8 cellular contexts compared by ENCODE assay signal in the genomic region with DNA sequence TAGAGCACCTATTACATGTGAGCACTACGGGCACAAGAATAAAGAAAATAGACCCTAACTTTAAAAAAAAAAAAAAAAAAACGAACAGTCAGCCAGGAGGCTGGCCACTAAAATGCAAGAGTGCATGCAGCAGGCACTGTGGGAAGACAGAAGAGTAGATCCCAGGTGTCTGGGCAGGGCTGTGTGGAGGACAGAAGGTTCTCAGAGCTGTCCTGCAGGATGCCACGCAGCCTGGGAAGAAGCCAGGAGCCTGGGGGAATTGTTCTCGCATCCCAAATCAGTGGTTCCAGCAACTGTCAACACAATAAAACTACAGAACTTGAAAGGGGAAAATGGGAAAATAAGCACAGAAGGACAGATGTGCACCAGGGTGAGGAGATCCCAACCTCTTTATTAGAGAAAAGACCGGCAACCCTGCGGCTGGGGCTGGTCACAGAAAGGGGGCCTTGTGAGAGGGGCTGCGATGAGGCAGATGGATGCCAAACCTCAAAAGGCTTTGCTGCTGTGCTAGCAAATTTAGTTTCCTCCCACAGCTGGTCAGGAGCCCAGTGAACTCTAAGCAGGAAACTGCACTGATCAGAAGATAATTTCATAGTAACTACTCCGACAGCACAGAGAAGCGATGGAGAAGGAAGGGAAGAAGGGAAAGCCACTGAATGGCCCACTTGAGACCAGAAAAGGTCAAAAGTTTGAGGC. TPM values are rescaled to one million over a fixed set of nuclear protein-coding genes. Genes with fewer than 3 reads are reported as not detected.
DNase-seq lines count a peak whose midpoint lies in the region; ATAC-seq, FAIRE-seq and TF ChIP-seq lines count a peak whose summit lies in the region.

No MANE protein-coding gene starts in this region.

- BruUV-seq in endothelial cell of umbilical vein (replicated peaks; lab: Mats Ljungman, UMichigan) (no TSS peak), PC-3 (replicated peaks; lab: Mats Ljungman, UMichigan) (no TSS peak)

- peak; percentile 19 for ATAC-seq in GM18502 (IDR thresholded peaks at IDR 0.05; ENCODE audit: poor library complexity, unreplicated experiment)
- ATAC-seq in gastrocnemius medialis, result peak; percentile 48 to 55
- no peak for ATAC-seq in PC-3
- no peak for ATAC-seq in GM18517 (IDR thresholded peaks at IDR 0.05; ENCODE audit: unreplicated experiment)

- no peaks in the 10 kb centered on the region for H3K36me3 ChIP-seq in endothelial cell of umbilical vein (ENCODE audit: control insufficient read depth in 2 of 2, extremely low read depth in 1 of 2, insufficient read depth in 2 of 2, low read length in 2 of 2)
- no peaks in the 10 kb centered on the region for H3K36me3 ChIP-seq in gastrocnemius medialis
- H3K36me3 ChIP-seq in PC-3 (ENCODE audit: low read depth, low read length), result no peaks in the 10 kb centered on the region

- H3K4me2 ChIP-seq in endothelial cell of umbilical vein (ENCODE audit: insufficient read depth, low read length) (peak overlapping the region; percentile 57), PC-3 (ENCODE audit: low read length) (no peak overlapping the region)

- H4K20me1 ChIP-seq in endothelial cell of umbilical vein (replicated peaks; ENCODE audit: control insufficient read depth, extremely low read depth, insufficient read depth, low read length) (no peaks in the 10 kb centered on the region), PC-3 (ENCODE audit: low read length) (no peaks in the 10 kb centered on the region)

- peak; percentile 92 for FAIRE-seq in endothelial cell of umbilical vein (lab: Jason Lieb, UNC)

- peak; percentile 74 for DNase-seq in RPMI8226
- DNase-seq in endothelial cell of umbilical vein (ENCODE audit: low read depth, low spot score), result peak; percentile 55
- no peak for DNase-seq in gastrocnemius medialis
- no peak for DNase-seq in PC-3
- DNase-seq in GM19238 (ENCODE audit: insufficient read length, low spot score), result no peak
- no peak for DNase-seq in NCI-H524 (lab: John Stamatoyannopoulos, UW)

- H2AFZ ChIP-seq in endothelial cell of umbilical vein (ENCODE audit: low read depth, low read length), result peak overlapping the region; percentile 35
- no peak overlapping the region for H2AFZ ChIP-seq in PC-3 (ENCODE audit: low read length)

- H3K9ac ChIP-seq in endothelial cell of umbilical vein (replicated peaks; ENCODE audit: extremely low read depth, insufficient read depth, low read length) (no peak overlapping the region), PC-3 (ENCODE audit: low read length) (no peak overlapping the region)

- no peaks in the 10 kb centered on the region for H3F3A ChIP-seq in PC-3 (ENCODE audit: low read length, unreplicated experiment)

- H3K9me1 ChIP-seq in endothelial cell of umbilical vein (replicated peaks; ENCODE audit: control insufficient read depth, extremely low read depth, insufficient read depth, low read length), result no peaks in the 10 kb centered on the region

- CTCF ChIA-PET in endothelial cell of umbilical vein (lab: Charles Lee), result interaction anchor here (0.9 to 1.8 kb wide), 3 partner anchors 31 to 117 kb away, joined by 3 to 9 read pairs (median 3); a partner anchor contains a TSS
- CTCF ChIA-PET in PC-3 (lab: Charles Lee), result no interaction called here

- dilution Hi-C loops in endothelial cell of umbilical vein (cut with MboI; ENCODE audit: extremely low pct_ligation_motif_present, low sequenced_read_pairs), result no loop called here

- in situ Hi-C loops in gastrocnemius medialis (cut with MboI; ENCODE audit: low sequenced_read_pairs in 4 of 4), result no loop called here

- no peak for TF ChIP-seq CTCF in endothelial cell of umbilical vein (IDR thresholded peaks at IDR 0.05; ENCODE audit: extremely low read depth in 1 of 2, insufficient read depth in 1 of 2, low read depth in 1 of 2, low read length in 2 of 2)
- TF ChIP-seq CTCF in gastrocnemius medialis (IDR thresholded peaks at IDR 0.05 in 4 of 5, conservative IDR thresholded peaks at IDR 0.05 in 1 of 5), result no peak
- TF ChIP-seq CTCF in PC-3 (conservative IDR thresholded peaks at IDR 0.05; ENCODE audit: low read depth, low read length), result no peak

- H3K27me3 ChIP-seq in endothelial cell of umbilical vein (ENCODE audit: control insufficient read depth in 2 of 2, insufficient read depth in 2 of 2, low read length in 2 of 2) (no peaks in the 10 kb centered on the region), gastrocnemius medialis (no peaks in the 10 kb centered on the region), PC-3 (ENCODE audit: low read length) (no peaks in the 10 kb centered on the region)

- H3K27ac ChIP-seq in endothelial cell of umbilical vein (ENCODE audit: insufficient read depth, low read depth, low read length), result no peak overlapping the region
- peak overlapping the region; percentile 32 to 71 (median 62) for H3K27ac ChIP-seq in gastrocnemius medialis
- H3K27ac ChIP-seq in PC-3 (ENCODE audit: low read length), result no peak overlapping the region

- intact Hi-C loops in endothelial cell of umbilical vein (cut with micrococcal nuclease), result no loop called here
- intact Hi-C loops in gastrocnemius medialis (cut with DNase I; ENCODE audit: low total_unique reads), result no loop called here
- intact Hi-C loops in PC-3 (cut with micrococcal nuclease), result no loop called here

- H3K9me3 ChIP-seq in endothelial cell of umbilical vein (replicated peaks; ENCODE audit: control insufficient read depth, insufficient read depth, low read length) (no peaks in the 10 kb centered on the region), gastrocnemius medialis (no peaks in the 10 kb centered on the region), PC-3 (ENCODE audit: low read length) (no peaks in the 10 kb centered on the region)

- TF ChIP-seq POLR2A in endothelial cell of umbilical vein (IDR thresholded peaks at IDR 0.05; ENCODE audit: low read depth, low read length) (no peak), gastrocnemius medialis (IDR thresholded peaks at IDR 0.05) (no peak)

- POLR2A ChIA-PET in endothelial cell of umbilical vein (lab: Charles Lee), result no interaction called here
- POLR2A ChIA-PET in PC-3 (lab: Charles Lee; ENCODE audit: unreplicated experiment), result no interaction called here

- H3K9me2 ChIP-seq in PC-3 (replicated peaks; ENCODE audit: low read length), result no peaks in the 10 kb centered on the region

- H3K4me3 ChIP-seq in endothelial cell of umbilical vein (replicated peaks in 1 of 3; ENCODE audit: insufficient read depth in 1 of 3, low read depth in 1 of 3, low read length in 3 of 3), result no peak overlapping the region
- peak overlapping the region; percentile 15 to 31 (median 28) for H3K4me3 ChIP-seq in gastrocnemius medialis
- no peak overlapping the region for H3K4me3 ChIP-seq in PC-3 (ENCODE audit: low read length)

- peaks cover 14% of the 10 kb centered on the region for H3K4me1 ChIP-seq in endothelial cell of umbilical vein (ENCODE audit: control insufficient read depth, extremely low read depth, insufficient read depth, low read length)
- H3K4me1 ChIP-seq in gastrocnemius medialis, result peaks cover 23 to 51% of the 10 kb centered on the region in 2 donors
- H3K4me1 ChIP-seq in PC-3 (ENCODE audit: insufficient read depth, low read length), result no peaks in the 10 kb centered on the region

- H3K79me2 ChIP-seq in endothelial cell of umbilical vein (ENCODE audit: control insufficient read depth, insufficient read depth, low read length), result peaks cover 9% of the 10 kb centered on the region
- no peaks in the 10 kb centered on the region for H3K79me2 ChIP-seq in PC-3 (ENCODE audit: low read length)

TF ChIP-seq in endothelial cell of umbilical vein, 7 proteins besides CTCF, POLR2A, EP300 and RAD21:
- no peak for TF ChIP-seq MYC (IDR thresholded peaks at IDR 0.05; ENCODE audit: low read depth, low read length)
- peak; percentile 94 for TF ChIP-seq GATA2 (IDR thresholded peaks at IDR 0.05; ENCODE audit: insufficient read depth, insufficient read length, low read depth, low read length)

RNA-seq across cellular contexts. Expression of a gene that starts 30.9 kb away (rescaled TPM):
- total RNA-seq in endothelial cell of umbilical vein, result 5.0 and 7.0 TPM in 2 replicates
- 1.3 and 1.5 TPM in 2 replicates for polyA plus RNA-seq in endothelial cell of umbilical vein
- 1.9 and 2.1 TPM in 2 replicates for polyA plus RNA-seq in endothelial cell of umbilical vein (2011; cell fraction: cytosol; rRNA removed)
- 3.1 and 3.9 TPM in 2 replicates for polyA plus RNA-seq in endothelial cell of umbilical vein (2011; cell fraction: nucleus; rRNA removed)
- 5.0 and 8.0 TPM in 2 replicates for polyA plus RNA-seq in endothelial cell of umbilical vein (2012)
- 3.8 and 10.2 TPM in 2 replicates for polyA minus RNA-seq in endothelial cell of umbilical vein
- 5.3 TPM for polyA minus RNA-seq in endothelial cell of umbilical vein (2011; cell fraction: cytosol; rRNA and poly(A)+ RNA removed)
- polyA minus RNA-seq in endothelial cell of umbilical vein (2011; cell fraction: nucleus; rRNA and poly(A)+ RNA removed), result 6.1 and 8.5 TPM in 2 replicates
- 10 to 100 TPM in 1 of 4 donors, 1 to 10 TPM in 3; 2.9 to 46.9 (median 4.9) TPM for total RNA-seq in gastrocnemius medialis
- total RNA-seq in PC-3 (2014; rRNA removed), result 4.3 and 5.0 TPM in 2 replicates

Comparison
In these comparisons a context has a peak if more than half of its experiments do, and no peak if none do; other contexts are left out.
1. ATAC-seq: peak in GM18502 (single experiment) and gastrocnemius medialis (2 of 2); none in PC-3 (single experiment) and GM18517 (single experiment).
2. DNase-seq: peak in RPMI8226 (single experiment) and endothelial cell of umbilical vein (single experiment); none in gastrocnemius medialis (0 of 2), PC-3 (single experiment), GM19238 (single experiment) and NCI-H524 (0 of 2).
3. H3K27ac ChIP-seq: peak in gastrocnemius medialis (4 of 4); none in endothelial cell of umbilical vein (single experiment) and PC-3 (single experiment).
4. H3K4me3 ChIP-seq: peak in gastrocnemius medialis (4 of 4); none in endothelial cell of umbilical vein (0 of 3) and PC-3 (single experiment).